Comparison of ENCODE assay signal across 31 cellular contexts in the genomic region with DNA sequence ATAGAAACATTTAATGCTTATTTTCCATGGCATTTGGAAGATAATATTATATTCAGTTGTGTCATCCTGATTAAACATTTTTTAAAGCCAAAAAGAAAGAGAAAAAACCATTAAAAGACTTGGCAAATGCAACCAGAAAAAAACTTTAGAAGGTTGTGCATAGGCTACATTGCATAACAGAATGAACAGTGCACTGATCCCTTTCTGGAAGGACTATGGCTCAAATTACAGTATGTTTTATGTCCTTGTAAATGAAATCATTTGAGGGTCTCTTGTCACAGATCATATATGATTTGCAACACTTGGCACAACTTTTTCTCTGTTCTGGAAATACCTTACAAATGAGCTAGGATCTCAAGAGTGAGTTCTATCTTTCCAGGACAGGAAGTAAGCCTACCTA.
"Had no signal": no experiment of that assay in that cellular context is flagged by ENCODE, and none has a peak within 500 bp of the region (broad histone marks: within the 10 kb centered on the region; RNA-seq: fewer than 3 reads in every experiment).

No MANE protein-coding gene starts in this region.

- H3K4me1 ChIP-seq: upper lobe of left lung, vagina had no signal

- H3K27ac ChIP-seq: brain microvascular endothelial cell, foreskin keratinocyte, heart left ventricle, upper lobe of left lung, vagina, WERI-Rb-1 had no signal

- ATAC-seq: activated CD4-positive, CD25-positive, alpha-beta regulatory T cell treated with anti-CD3 and anti-CD28 coated beads, Interleukin-2, amount 50 U/mL, for 24 hours; effector memory CD8-positive, alpha-beta T cell; foreskin keratinocyte; heart left ventricle; left lobe of liver; mucosa of descending colon; natural killer cell treated with Interleukin-12 subunit alpha and Interleukin-12 subunit beta and Interleukin-15 and Interleukin-18, amount 100 ng/mL, for 72 hours; right cardiac atrium; stimulated activated naive CD8-positive, alpha-beta T cell treated with anti-CD3 and anti-CD28 coated beads, Interleukin-15, Interleukin-2, amounts not matched to agents 100 U/mL and 50 U/mL, for 24 hours; T-helper 17 cell had no signal

- FAIRE-seq: astrocyte had no signal

- H3K36me3 ChIP-seq: brain microvascular endothelial cell, heart left ventricle, upper lobe of left lung, vagina, WERI-Rb-1 had no signal

- H3K4me3 ChIP-seq: heart left ventricle, lung, mucosa of descending colon, upper lobe of left lung, vagina had no signal

- H3K27me3 ChIP-seq: brain microvascular endothelial cell, foreskin keratinocyte, heart left ventricle, upper lobe of left lung, vagina had no signal

- H3K9me3 ChIP-seq: heart left ventricle, mucosa of descending colon, upper lobe of left lung, vagina had no signal

- DNase-seq: activated CD4-positive, alpha-beta memory T cell treated with anti-CD3 and anti-CD28 coated beads for 36 hours; activated CD4-positive, alpha-beta T cell treated with anti-CD3 and anti-CD28 coated beads, Interleukin-2, amount 10 ng/mL, durations not matched to agents 24 days and 14 days; activated CD8-positive, alpha-beta memory T cell treated with anti-CD3 and anti-CD28 coated beads, Interleukin-2, amount 50 U/mL, for 4 hours; activated effector memory CD4-positive, alpha-beta T cell treated with anti-CD3 and anti-CD28 coated beads, Interleukin-2, amount 50 U/mL, for 16 hours; activated naive CD4-positive, alpha-beta T cell treated with anti-CD3 and anti-CD28 coated beads for 36 hours; activated naive CD8-positive, alpha-beta T cell treated with anti-CD3 and anti-CD28 coated beads for 36 hours; activated T-cell treated with anti-CD3 and anti-CD28 coated beads, Interleukin-2, amount 50 U/mL, for 1 hour; amniotic stem cell; brain microvascular endothelial cell; cortex of kidney; effector memory CD8-positive, alpha-beta T cell; erythroblast; foreskin keratinocyte; heart left ventricle; hypothalamus; immature natural killer cell; mucosa of descending colon; posterior cingulate gyrus; right cardiac atrium; stimulated activated CD4-positive, alpha-beta T cell treated with anti-CD3 and anti-CD28 coated beads, Interleukin-4, amount 100 ng/mL, for 1 hour; stimulated activated naive CD8-positive, alpha-beta T cell treated with anti-CD3 and anti-CD28 coated beads, Interleukin-15, Interleukin-2, amounts not matched to agents 100 U/mL and 50 U/mL, for 24 hours; T-helper 17 cell; T1000; upper lobe of left lung; WERI-Rb-1 had no signal
